In genomic region chr2:71068218-71069035, GRCh38 we compare ENCODE assay signal across 8 cellular contexts. TPM values are rescaled to one million over a fixed set of nuclear protein-coding genes. Genes with fewer than 3 reads are reported as not detected.
DNase-seq lines count a peak whose midpoint lies in the region; ATAC-seq and TF ChIP-seq lines count a peak whose summit lies in the region.

TSS of gene NAGK (plus strand) at chr2:71068648. CDS start at chr2:71068684, 36 bp downstream.

- TF ChIP-seq CTCF in CD4-positive, alpha-beta T cell (IDR thresholded peaks at IDR 0.05): no peak
- no peak for TF ChIP-seq CTCF in right lobe of liver (IDR thresholded peaks at IDR 0.05)

- intact Hi-C loops in CD4-positive, alpha-beta T cell (cut with DNase I, micrococcal nuclease): loop anchor here (1.0 to 5.0 kb wide), 3 partner anchors 62 to 159 kb away; partner anchors contain the start of genes MCEE (in 2 of the 2), MPHOSPH10 (in 2 of the 2), PAIP2B (in 1 of the 2) and TEX261 (in 1 of the 2)
- intact Hi-C loops in activated CD4-positive, alpha-beta memory T cell treated with anti-CD3 and anti-CD28 coated beads for 36 hours (cut with micrococcal nuclease): loop anchor here (1.0 kb wide), 4 partner anchors 62 to 263 kb away; partner anchors contain the start of genes MCEE, MPHOSPH10, PAIP2B and ZNF638
- intact Hi-C loops in right lobe of liver (cut with DNase I): no loop called here

- POLR2A ChIA-PET in CD4-positive, alpha-beta T cell (lab: Charles Lee): interaction anchor here (0.7 to 6.5 kb wide), 25 partner anchors 8 to 1631 kb away, joined by 3 to 114 read pairs (median 7); partner anchors contain the start of genes ANKRD53, C2orf42, MCEE and MPHOSPH10
- POLR2A ChIA-PET in activated CD4-positive, alpha-beta memory T cell treated with anti-CD3 and anti-CD28 coated beads for 36 hours (lab: Charles Lee): interaction anchor here (1.2 to 2.0 kb wide), 7 partner anchors 10 to 84 kb away, joined by 3 to 14 read pairs (median 6); partner anchors contain the start of genes MCEE and MPHOSPH10

- H3K9me3 Mint-ChIP-seq in CD4-positive, alpha-beta T cell: no peaks in the 10 kb centered on the region
- no peaks in the 10 kb centered on the region for H3K9me3 Mint-ChIP-seq in activated CD4-positive, alpha-beta memory T cell treated with anti-CD3 and anti-CD28 coated beads for 36 hours

- H3K9me3 ChIP-seq in CD4-positive, alpha-beta T cell (ENCODE audit: control insufficient read depth, low read length): no peaks in the 10 kb centered on the region
- no peaks in the 10 kb centered on the region for H3K9me3 ChIP-seq in right lobe of liver

- peak within 1 kb of the TSS; percentile 99 for H3K4me3 Mint-ChIP-seq in CD4-positive, alpha-beta T cell
- peak within 1 kb of the TSS; percentile 94 for H3K4me3 Mint-ChIP-seq in activated CD4-positive, alpha-beta memory T cell treated with anti-CD3 and anti-CD28 coated beads for 36 hours

- H3K4me3 ChIP-seq in right lobe of liver: peak within 1 kb of the TSS; percentile 61 to 92 (median 73)

- peak; percentile 78 for ATAC-seq in CD4-positive, alpha-beta T cell (ENCODE audit: poor library complexity)
- ATAC-seq in GM19455 (IDR thresholded peaks at IDR 0.05; ENCODE audit: unreplicated experiment): peak; percentile 56
- peak; percentile 89 to 94 (median 91) for ATAC-seq in right lobe of liver

- DNase-seq in CD4-positive, alpha-beta T cell: peak; percentile 94 to 98 (median 97)
- peak; percentile 97 for DNase-seq in HK-2 (ENCODE audit: unreplicated experiment)
- DNase-seq in NCI-H82 treated with DMSO at 0.1 percent for 48 hours (lab: John Stamatoyannopoulos, UW; ENCODE audit: unreplicated experiment): peak; percentile 92
- peak; percentile 98 for DNase-seq in activated CD4-positive, alpha-beta memory T cell treated with anti-CD3 and anti-CD28 coated beads for 36 hours
- peak; percentile 91 to 95 for DNase-seq in dermis microvascular lymphatic vessel endothelial cell (ENCODE audit: low read depth in 2 of 2)
- peak; percentile 96 to 98 (median 97) for DNase-seq in right lobe of liver
- DNase-seq in stimulated activated CD4-positive, alpha-beta T cell treated with anti-CD3 and anti-CD28 coated beads, Interleukin-4, amount 100 ng/mL, for 24 hours: peak; percentile 96

- peaks cover 0 to 14% (median 0%) of the 10 kb centered on the region in 4 donors for H3K4me1 ChIP-seq in right lobe of liver

- CTCF ChIA-PET in CD4-positive, alpha-beta T cell (lab: Charles Lee): interaction anchor here (0.9 to 2.5 kb wide), 6 partner anchors 13 to 120 kb away, joined by 3 to 10 read pairs (median 7); partner anchors contain the start of genes MCEE and MPHOSPH10
- CTCF ChIA-PET in activated CD4-positive, alpha-beta memory T cell treated with anti-CD3 and anti-CD28 coated beads for 36 hours (lab: Charles Lee): interaction anchor here (1.0 to 5.4 kb wide), 5 partner anchors 8 to 67 kb away, joined by 3 to 27 read pairs (median 4); partner anchors contain the start of genes MCEE and MPHOSPH10

- H3K27me3 Mint-ChIP-seq in CD4-positive, alpha-beta T cell: no peaks in the 10 kb centered on the region
- no peaks in the 10 kb centered on the region for H3K27me3 Mint-ChIP-seq in activated CD4-positive, alpha-beta memory T cell treated with anti-CD3 and anti-CD28 coated beads for 36 hours

- peaks cover 0 to 10% (median 0%) of the 10 kb centered on the region in 4 donors for H3K36me3 ChIP-seq in right lobe of liver

- 0% methylated on average over 30 of the region's 66 CpGs for WGBS in right lobe of liver (ENCODE audit: insufficient coverage, low coverage, low lambda C conversion rate, missing lambda C conversion rate)

- H3K27me3 ChIP-seq in CD4-positive, alpha-beta T cell (ENCODE audit: control insufficient read depth, insufficient read depth, low read length): no peaks in the 10 kb centered on the region
- no peaks in the 10 kb centered on the region for H3K27me3 ChIP-seq in right lobe of liver

- peak within 1 kb of the TSS; percentile 99 for H3K27ac Mint-ChIP-seq in CD4-positive, alpha-beta T cell
- peak within 1 kb of the TSS; percentile 96 for H3K27ac Mint-ChIP-seq in activated CD4-positive, alpha-beta memory T cell treated with anti-CD3 and anti-CD28 coated beads for 36 hours

- peaks cover 68% of the 10 kb centered on the region for H3K4me1 Mint-ChIP-seq in CD4-positive, alpha-beta T cell (ENCODE audit: low read depth)
- H3K4me1 Mint-ChIP-seq in activated CD4-positive, alpha-beta memory T cell treated with anti-CD3 and anti-CD28 coated beads for 36 hours (ENCODE audit: low read depth): peaks cover 54% of the 10 kb centered on the region

- H3K27ac ChIP-seq in CD4-positive, alpha-beta T cell (ENCODE audit: low read depth, low read length): peak within 1 kb of the TSS; percentile 91
- peak within 1 kb of the TSS; percentile 83 to 92 (median 85) for H3K27ac ChIP-seq in right lobe of liver

- H3K36me3 Mint-ChIP-seq in CD4-positive, alpha-beta T cell (ENCODE audit: low read depth): peaks cover 40% of the 10 kb centered on the region
- peaks cover 6% of the 10 kb centered on the region for H3K36me3 Mint-ChIP-seq in activated CD4-positive, alpha-beta memory T cell treated with anti-CD3 and anti-CD28 coated beads for 36 hours

- peak; percentile 100 for TF ChIP-seq POLR2A in right lobe of liver (IDR thresholded peaks at IDR 0.05)

RNA-seq across cellular contexts. Expression of gene NAGK, which starts in this region (rescaled TPM):
- 10 to 100 TPM; 62.3 to 73.3 TPM for total RNA-seq in CD4-positive, alpha-beta T cell
- total RNA-seq in activated CD4-positive, alpha-beta memory T cell treated with anti-CD3 and anti-CD28 coated beads for 36 hours: 10 to 100 TPM; 47.5 to 54.7 TPM
- total RNA-seq in dermis microvascular lymphatic vessel endothelial cell: 51.0 and 72.4 TPM in 2 replicates
- 10 to 100 TPM; 17.7 to 51.7 (median 36.1) TPM for total RNA-seq in right lobe of liver

Comparison
In these comparisons a context has a peak if more than half of its experiments do, and no peak if none do; other contexts are left out.
1. Peak in every context shown above with its lines: DNase-seq, ATAC-seq, H3K4me3 ChIP-seq and H3K27ac ChIP-seq.
2. intact Hi-C loops: an anchor here in CD4-positive, alpha-beta T cell (1.0 to 5.0 kb wide) and activated CD4-positive, alpha-beta memory T cell treated with anti-CD3 and anti-CD28 coated beads for 36 hours (1.0 kb wide); none called in right lobe of liver.